9 cellular contexts compared by ENCODE assay signal in the genomic region with DNA sequence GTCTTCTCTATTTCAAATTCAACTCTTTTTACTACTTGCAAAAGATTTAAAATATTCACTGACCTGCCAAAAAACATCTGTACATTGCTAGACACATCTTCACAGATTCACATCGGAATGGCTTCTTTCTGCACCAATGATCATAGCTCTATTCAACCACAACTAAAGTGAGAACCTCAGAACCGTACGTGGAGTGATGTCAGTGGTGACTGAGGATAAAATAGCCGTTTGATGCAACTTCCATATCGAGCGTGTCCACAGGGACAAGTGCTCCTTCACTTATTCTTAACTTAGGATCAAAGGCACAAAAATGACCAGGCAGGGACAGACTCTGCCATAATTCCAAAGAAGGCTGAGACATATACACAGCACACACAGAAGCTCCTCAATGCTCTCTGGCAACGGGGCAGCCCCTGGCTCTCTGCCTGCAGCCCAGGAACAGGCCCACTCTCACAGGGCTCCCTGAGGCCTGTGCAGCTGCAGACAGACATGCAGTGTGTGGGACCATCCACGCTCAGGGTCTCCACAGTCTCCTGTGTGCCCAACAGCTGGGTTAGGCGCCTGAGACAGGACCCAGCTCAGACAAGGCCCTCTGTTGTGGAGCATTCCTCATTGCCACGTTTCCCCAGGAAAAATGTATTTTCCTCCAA. TPM values are rescaled to one million over a fixed set of nuclear protein-coding genes. Genes with fewer than 3 reads are reported as not detected.
A peak's percentile ranks its signal among the peaks of the same experiment; 100 is the strongest.
DNase-seq lines count a peak whose midpoint lies in the region; ATAC-seq and TF ChIP-seq lines count a peak whose summit lies in the region.
"Had no signal": no experiment of that assay in that cellular context is flagged by ENCODE, and none has a peak within 500 bp of the region (broad histone marks: within the 10 kb centered on the region; RNA-seq: fewer than 3 reads in every experiment).

No MANE protein-coding gene starts in this region.

- H3K4me1 ChIP-seq in CD8-positive, alpha-beta memory T cell (ENCODE audit: insufficient read depth, low read length): peaks cover 96% of the 10 kb centered on the region

- H3K9me3 Mint-ChIP-seq in CD8-positive, alpha-beta memory T cell: no peaks in the 10 kb centered on the region
- H3K9me3 Mint-ChIP-seq in IgD-negative memory B cell (no peaks in the 10 kb centered on the region), chondrocyte (ENCODE audit: low read depth) (no peaks in the 10 kb centered on the region)

- H3K27me3 ChIP-seq in CD8-positive, alpha-beta memory T cell (ENCODE audit: insufficient read depth, low read length, poor library complexity, severe bottlenecking): no peaks in the 10 kb centered on the region

- H3K9me3 ChIP-seq in CD8-positive, alpha-beta memory T cell (ENCODE audit: low read length): no peaks in the 10 kb centered on the region

- H3K36me3 Mint-ChIP-seq in CD8-positive, alpha-beta memory T cell: peaks cover 0 to 60% (median 5%) of the 10 kb centered on the region in 3 donors
- H3K36me3 Mint-ChIP-seq in IgD-negative memory B cell (no peaks in the 10 kb centered on the region), chondrocyte (ENCODE audit: low read depth) (no peaks in the 10 kb centered on the region)

- CTCF ChIA-PET in CD8-positive, alpha-beta memory T cell (lab: Charles Lee): interaction anchor here (0.7 to 1.7 kb wide), 7 partner anchors 10 to 178 kb away, joined by 3 to 5 read pairs (median 3); a partner anchor contains a TSS

- ATAC-seq in GM19395 (IDR thresholded peaks at IDR 0.05; ENCODE audit: unreplicated experiment): peak; percentile 60
- peak; percentile 58 for ATAC-seq in left ventricle myocardium superior
- ATAC-seq in HG03439 (IDR thresholded peaks at IDR 0.05; ENCODE audit: unreplicated experiment): no peak

- intact Hi-C loops in left ventricle myocardium superior (cut with micrococcal nuclease): no loop called here

- H3K4me1 Mint-ChIP-seq in CD8-positive, alpha-beta memory T cell: peaks cover 61 to 67% (median 67%) of the 10 kb centered on the region in 3 donors
- H3K4me1 Mint-ChIP-seq in IgD-negative memory B cell: peaks cover 26 to 52% (median 37%) of the 10 kb centered on the region in 3 donors
- peaks cover 39% of the 10 kb centered on the region for H3K4me1 Mint-ChIP-seq in chondrocyte (ENCODE audit: low read depth)

- peaks cover 8% of the 10 kb centered on the region for H3K36me3 ChIP-seq in CD8-positive, alpha-beta memory T cell (ENCODE audit: insufficient read depth, low read length)

- H3K27ac Mint-ChIP-seq in CD8-positive, alpha-beta memory T cell: peak overlapping the region; percentile 70 to 94 (median 86)
- peak overlapping the region in 2 of 3 donors; percentile 15 to 48 for H3K27ac Mint-ChIP-seq in IgD-negative memory B cell
- H3K27ac Mint-ChIP-seq in chondrocyte (ENCODE audit: unreplicated experiment): no peak overlapping the region

- TF ChIP-seq CTCF in chondrocyte (IDR thresholded peaks at IDR 0.05): no peak

- POLR2A ChIA-PET in CD8-positive, alpha-beta memory T cell (lab: Charles Lee): no interaction called here

- peak overlapping the region; percentile 12 to 74 (median 60) for H3K4me3 Mint-ChIP-seq in CD8-positive, alpha-beta memory T cell
- H3K4me3 Mint-ChIP-seq in IgD-negative memory B cell (peak overlapping the region in 2 of 4 donors; percentile 28 to 84), chondrocyte (ENCODE audit: unreplicated experiment) (no peak overlapping the region)

- peak in 2 of 5 donors; percentile 25 to 46 for DNase-seq in CD8-positive, alpha-beta memory T cell
- DNase-seq in left ventricle myocardium superior (peak; percentile 73), chondrocyte (ENCODE audit: low spot score) (no peak), iPS-NIHi7 (ENCODE audit: extremely low spot score) (no peak)
- DNase-seq in stimulated activated CD4-positive, alpha-beta T cell treated with anti-CD3 and anti-CD28 coated beads, Interleukin-1b, Interleukin-23, amount 100 ng/mL, for 48 hours: no peak

- no peak overlapping the region for H3K27ac ChIP-seq in CD8-positive, alpha-beta memory T cell (ENCODE audit: low read depth, low read length)
- H3K27ac ChIP-seq: RWPE1 had no signal

- H3K27me3 Mint-ChIP-seq in CD8-positive, alpha-beta memory T cell: peaks cover 0 to 5% of the 10 kb centered on the region in 2 donors
- H3K27me3 Mint-ChIP-seq in IgD-negative memory B cell (no peaks in the 10 kb centered on the region), chondrocyte (ENCODE audit: low read depth) (no peaks in the 10 kb centered on the region)

- no peak overlapping the region for H3K4me3 ChIP-seq in CD8-positive, alpha-beta memory T cell (ENCODE audit: low read length)

RNA-seq across cellular contexts. Expression of a gene that starts 22.8 kb away (rescaled TPM):
- 100 to 1,000 TPM; 481 to 491 TPM for total RNA-seq in CD8-positive, alpha-beta memory T cell
- polyA plus RNA-seq in CD8-positive, alpha-beta memory T cell: 611 TPM
- polyA plus RNA-seq in IgD-negative memory B cell: 45.9 TPM
- 51.6 TPM for total RNA-seq in left ventricle myocardium superior
- 79.1 to 111 TPM (median 109 TPM) in 3 replicates for total RNA-seq in chondrocyte
